Comparison of ENCODE assay signal across 16 cellular contexts in genomic region chr1:18535391-18536210, GRCh38. TPM values are rescaled to one million over a fixed set of nuclear protein-coding genes. Genes with fewer than 3 reads are reported as not detected.
DNase-seq lines count a peak whose midpoint lies in the region; ATAC-seq and TF ChIP-seq lines count a peak whose summit lies in the region.
"Had no signal": no experiment of that assay in that cellular context is flagged by ENCODE, and none has a peak within 500 bp of the region (broad histone marks: within the 10 kb centered on the region; RNA-seq: fewer than 3 reads in every experiment).

No MANE protein-coding gene starts in this region.

- peaks cover 21 to 25% of the 10 kb centered on the region in 2 donors for H3K4me1 ChIP-seq in mucosa of rectum (ENCODE audit: control insufficient read depth in 2 of 2, insufficient read depth in 2 of 2, low read length in 2 of 2)

- H3K9me3 Mint-ChIP-seq in immature natural killer cell = no peaks in the 10 kb centered on the region

- no peaks in the 10 kb centered on the region for H3K36me3 ChIP-seq in WERI-Rb-1
- H3K36me3 ChIP-seq in mucosa of rectum (ENCODE audit: control insufficient read depth in 2 of 2, insufficient read depth in 2 of 2, low read length in 2 of 2) = no peaks in the 10 kb centered on the region
- H3K36me3 ChIP-seq: thoracic aorta had no signal

- DNase-seq in DMS153 (lab: John Stamatoyannopoulos, UW) = peak; percentile 76
- peak; percentile 24 for DNase-seq in NCI-H1092 (lab: John Stamatoyannopoulos, UW)
- DNase-seq in WERI-Rb-1 = peak; percentile 66
- no peak for DNase-seq in immature natural killer cell
- DNase-seq in epidermal melanocyte (ENCODE audit: insufficient read length, low spot score) = no peak
- DNase-seq: AML-193; effector memory CD4-positive, alpha-beta T cell; foreskin fibroblast; HCEC 1CT; mesendoderm had no signal

- peaks cover 4 to 9% (median 8%) of the 10 kb centered on the region in 3 donors for H3K27me3 Mint-ChIP-seq in immature natural killer cell (ENCODE audit: low read depth in 3 of 3)

- no peaks in the 10 kb centered on the region for H3K36me3 Mint-ChIP-seq in immature natural killer cell
- H3K36me3 Mint-ChIP-seq: brain had no signal

- H3K27ac Mint-ChIP-seq in immature natural killer cell = no peak overlapping the region
- H3K27ac Mint-ChIP-seq: brain had no signal

- H3K9ac ChIP-seq in mucosa of rectum (ENCODE audit: low read depth in 1 of 2, low read length in 2 of 2) = no peak overlapping the region

- no peak for TF ChIP-seq CTCF in WERI-Rb-1 (IDR thresholded peaks at IDR 0.05; ENCODE audit: low read depth, low read length)

- H3K4me1 Mint-ChIP-seq in immature natural killer cell = no peaks in the 10 kb centered on the region
- H3K4me1 Mint-ChIP-seq: brain had no signal

- H3K27me3 ChIP-seq in WERI-Rb-1 (ENCODE audit: insufficient read depth, low read depth, severe bottlenecking) (peaks cover 26% of the 10 kb centered on the region), mucosa of rectum (ENCODE audit: control insufficient read depth in 2 of 2, insufficient read depth in 2 of 2, low read length in 2 of 2) (no peaks in the 10 kb centered on the region)

- H3K4me3 ChIP-seq in WERI-Rb-1 (ENCODE audit: low read depth, low read length) (no peak overlapping the region), mucosa of rectum (ENCODE audit: low read length in 2 of 2) (no peak overlapping the region)
- H3K4me3 ChIP-seq: SK-N-MC, thoracic aorta had no signal

- no peak overlapping the region for H3K27ac ChIP-seq in WERI-Rb-1
- peak overlapping the region; percentile 17 to 18 for H3K27ac ChIP-seq in mucosa of rectum (ENCODE audit: low read depth in 2 of 2, low read length in 2 of 2)
- H3K27ac ChIP-seq: thoracic aorta had no signal

- ATAC-seq in GM19328 (IDR thresholded peaks at IDR 0.05; ENCODE audit: unreplicated experiment) = no peak
- no peak for ATAC-seq in HG03520 (IDR thresholded peaks at IDR 0.05; ENCODE audit: unreplicated experiment)

- no peak overlapping the region for H3K4me3 Mint-ChIP-seq in immature natural killer cell
- H3K4me3 Mint-ChIP-seq: brain had no signal

- H3K9me3 ChIP-seq in WERI-Rb-1 (ENCODE audit: severe bottlenecking) (no peaks in the 10 kb centered on the region), mucosa of rectum (ENCODE audit: control insufficient read depth in 2 of 2, low read length in 2 of 2) (no peaks in the 10 kb centered on the region)
- H3K9me3 ChIP-seq: thoracic aorta had no signal

RNA-seq across cellular contexts. Expression of gene KLHDC7A, which starts 54.9 kb away (rescaled TPM):
- not detected for polyA plus RNA-seq in immature natural killer cell

Comparison
In these comparisons a context has a peak if more than half of its experiments do, and no peak if none do; other contexts are left out.
1. DNase-seq: peak in DMS153 (single experiment), NCI-H1092 (single experiment) and WERI-Rb-1 (single experiment); none in immature natural killer cell (0 of 3) and epidermal melanocyte (single experiment).